Comparison of ENCODE assay signal across 19 cellular contexts in the genomic region with DNA sequence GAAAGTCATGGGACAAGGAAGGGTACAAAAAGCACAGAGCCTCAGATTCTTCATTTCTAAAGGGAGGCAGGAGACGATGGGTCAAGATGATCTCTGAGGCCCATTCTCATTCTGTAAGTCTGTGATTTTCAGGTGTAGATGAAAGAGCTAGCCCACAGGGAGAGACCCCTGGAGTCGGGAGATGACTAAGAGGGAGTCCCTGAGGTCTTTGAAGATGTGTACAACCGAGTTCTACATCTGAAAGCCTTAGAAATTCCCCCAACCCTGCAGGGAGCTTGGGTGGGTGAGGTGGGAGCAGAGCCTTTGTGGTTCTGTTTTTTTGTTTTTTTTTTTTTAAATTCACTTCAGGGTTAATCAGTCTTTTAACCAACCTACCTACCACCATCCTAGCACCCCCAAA. TPM values are rescaled to one million over a fixed set of nuclear protein-coding genes. Genes with fewer than 3 reads are reported as not detected.
A peak's percentile ranks its signal among the peaks of the same experiment; 100 is the strongest.
DNase-seq lines count a peak whose midpoint lies in the region; ATAC-seq and TF ChIP-seq lines count a peak whose summit lies in the region.
"Had no signal": no experiment of that assay in that cellular context is flagged by ENCODE, and none has a peak within 500 bp of the region (broad histone marks: within the 10 kb centered on the region; RNA-seq: fewer than 3 reads in every experiment).

No MANE protein-coding gene starts in this region.

- no peak overlapping the region for H2AFZ ChIP-seq in GM23338
- 0 out of 2 replicates have a peak overlapping the region, but pooled peaks have one; percentile 4 for H2AFZ ChIP-seq in OCI-LY3 (ENCODE audit: low read depth, low read length)

- H3K9ac ChIP-seq in OCI-LY3 (ENCODE audit: low read length): peak overlapping the region; percentile 45; the same call in 1 of the 2 replicates
- H3K9ac ChIP-seq: BLaER1 treated with 17β-estradiol and CSF1 and Interleukin-3, amounts not matched to agents 10 nM and 100 nM had no signal

- no peak for ATAC-seq in GM23338
- ATAC-seq: A549 had no signal

- no peaks in the 10 kb centered on the region for H3K9me3 Mint-ChIP-seq in GM23338
- no peaks in the 10 kb centered on the region for H3K9me3 Mint-ChIP-seq in nephron
- peaks cover 3% of the 10 kb centered on the region for H3K9me3 Mint-ChIP-seq in glutamatergic neuron (ENCODE audit: unreplicated experiment)
- H3K9me3 Mint-ChIP-seq: CD8-positive, alpha-beta memory T cell had no signal

- peaks cover 25% of the 10 kb centered on the region for H3F3A ChIP-seq in GM23338 (replicated peaks; ENCODE audit: low read depth)

- H3K9me2 ChIP-seq in GM23338 (ENCODE audit: insufficient read depth): no peaks in the 10 kb centered on the region

- H3K27me3 ChIP-seq in GM23338 (ENCODE audit: insufficient read depth) (peaks cover 80% of the 10 kb centered on the region), OCI-LY3 (ENCODE audit: low read depth, low read length) (no peaks in the 10 kb centered on the region)

- H3K4me2 ChIP-seq in GM23338: peak overlapping the region; percentile 88
- H3K4me2 ChIP-seq in OCI-LY3 (ENCODE audit: low read length): peak overlapping the region; percentile 98
- H3K4me2 ChIP-seq: A549 had no signal

- no peak overlapping the region for H3K27ac ChIP-seq in GM23338 (ENCODE audit: low read depth)
- peak overlapping the region; percentile 56 for H3K27ac ChIP-seq in OCI-LY3 (ENCODE audit: low read length)
- H3K27ac ChIP-seq: BLaER1 treated with 17β-estradiol and CSF1 and Interleukin-3, amounts not matched to agents 10 nM and 100 nM had no signal

- CTCF ChIA-PET in GM10248 (lab: Yijun Ruan, JAX): interaction anchor here (0.7 to 15.6 kb wide), 11 partner anchors 8 to 172 kb away, joined by 3 to 264 read pairs (median 5); a partner anchor contains a TSS

- H3K36me3 Mint-ChIP-seq in GM23338 (ENCODE audit: low read depth) (no peaks in the 10 kb centered on the region; the same call in 1 of the 3 replicates), nephron (ENCODE audit: low read depth) (no peaks in the 10 kb centered on the region), glutamatergic neuron (ENCODE audit: unreplicated experiment) (no peaks in the 10 kb centered on the region)
- H3K36me3 Mint-ChIP-seq: CD8-positive, alpha-beta memory T cell had no signal

- TF ChIP-seq CTCF in GM10248 (IDR thresholded peaks at IDR 0.05; ENCODE audit: control extremely low read depth, extremely low read depth, low read depth, missing control alignments) (no peak), GM23338 (conservative IDR thresholded peaks at IDR 0.05; ENCODE audit: low read depth in 2 of 2) (no peak), OCI-LY3 (IDR thresholded peaks at IDR 0.05; ENCODE audit: low read depth, low read length) (no peak), nephron (IDR thresholded peaks at IDR 0.05; ENCODE audit: unreplicated experiment in 3 of 3) (no peak), glutamatergic neuron (IDR thresholded peaks at IDR 0.05; ENCODE audit: partially characterized antibody, unreplicated experiment) (no peak)

- H3K27me3 Mint-ChIP-seq in GM23338 (ENCODE audit: insufficient read depth, low read depth, poor library complexity) (peaks cover 72% of the 10 kb centered on the region), nephron (ENCODE audit: low read depth) (peaks cover 79% of the 10 kb centered on the region), glutamatergic neuron (ENCODE audit: unreplicated experiment) (peaks cover 19% of the 10 kb centered on the region)

- H3K4me3 ChIP-seq in GM23338 (peak overlapping the region; percentile 55; the same call in 1 of the 2 replicates), OCI-LY3 (ENCODE audit: low read length) (peak overlapping the region; percentile 96)
- H3K4me3 ChIP-seq: A549; BLaER1 treated with 17β-estradiol and CSF1 and Interleukin-3, amounts not matched to agents 10 nM and 100 nM had no signal

- H3K27ac Mint-ChIP-seq in GM23338 (no peak overlapping the region), nephron (no peak overlapping the region), glutamatergic neuron (ENCODE audit: unreplicated experiment) (no peak overlapping the region)

- DNase-seq in GM10248 (ENCODE audit: extremely low spot score): peak; percentile 67
- no peak for DNase-seq in GM23338 (ENCODE audit: low spot score)
- no peak for DNase-seq in SW480 (ENCODE audit: low spot score)
- DNase-seq in glutamatergic neuron: no peak
- DNase-seq in T-helper 1 cell: no peak
- DNase-seq: CD8-positive, alpha-beta memory T cell; GF-D8; NCI-H1105 treated with DMSO at 0.1 percent for 48 hours; NCI-H1694 treated with DMSO at 0.1 percent for 48 hours; NCI-H2107; NCI-H2227 treated with DMSO at 0.1 percent for 48 hours; NCI-H524; Right ventricle myocardium superior had no signal

- H3K4me3 Mint-ChIP-seq in GM23338 (peak overlapping the region; percentile 11; the same call in 1 of the 3 replicates), nephron (peak overlapping the region in 2 of 3 experiments; percentile 26 to 45), glutamatergic neuron (ENCODE audit: unreplicated experiment) (no peak overlapping the region)

- no peaks in the 10 kb centered on the region for H3K9me3 ChIP-seq in OCI-LY3 (ENCODE audit: insufficient read depth, low read length)
- H3K9me3 ChIP-seq: A549 had no signal

- H3K4me1 ChIP-seq in GM23338 (ENCODE audit: insufficient read depth) (peaks cover 58% of the 10 kb centered on the region), OCI-LY3 (ENCODE audit: low read length) (peaks cover 59% of the 10 kb centered on the region)

- H3K79me2 ChIP-seq in GM23338 (replicated peaks; ENCODE audit: insufficient read depth) (no peaks in the 10 kb centered on the region), OCI-LY3 (ENCODE audit: low read length) (peaks cover 3% of the 10 kb centered on the region; the same call in 1 of the 2 replicates)

- H4K20me1 ChIP-seq in GM23338 (replicated peaks; ENCODE audit: insufficient read depth): peaks cover 12% of the 10 kb centered on the region; the same call in 1 of the 2 replicates
- H4K20me1 ChIP-seq in OCI-LY3 (ENCODE audit: insufficient read depth, low read length): no peaks in the 10 kb centered on the region

- POLR2A ChIA-PET in GM10248 (lab: Yijun Ruan, JAX): interaction anchor here (0.6 to 0.7 kb wide), 2 partner anchors 11 to 24 kb away, joined by 3 to 7 read pairs; a partner anchor contains a TSS

- H3K4me1 Mint-ChIP-seq in GM23338: peaks cover 67% of the 10 kb centered on the region
- peaks cover 20% of the 10 kb centered on the region for H3K4me1 Mint-ChIP-seq in nephron
- H3K4me1 Mint-ChIP-seq in glutamatergic neuron (ENCODE audit: low read depth, unreplicated experiment): peaks cover 3% of the 10 kb centered on the region

- H3K36me3 ChIP-seq in GM23338 (ENCODE audit: insufficient read depth): no peaks in the 10 kb centered on the region
- no peaks in the 10 kb centered on the region for H3K36me3 ChIP-seq in OCI-LY3 (replicated peaks; ENCODE audit: low read depth, low read length)
- H3K36me3 ChIP-seq: BLaER1 treated with 17β-estradiol and CSF1 and Interleukin-3, amounts not matched to agents 10 nM and 100 nM had no signal

TF ChIP-seq in GM23338, 12 proteins besides CTCF, POLR2A, EP300 and RAD21 (continues in another document):
- peak; percentile 37 for TF ChIP-seq EZH2 (IDR thresholded peaks at IDR 0.05; ENCODE audit: low read depth, unreplicated experiment)

RNA-seq across cellular contexts. Expression of a gene that starts 3.1 kb away (rescaled TPM):
- 0.50 TPM in 1 of 2 replicates, not detected in the other for total RNA-seq in GM23338 (2014; rRNA removed; shearing (Covaris generic))
- polyA plus RNA-seq in GM23338 (2016; fragmentation: Nextera tagmentation; extraction: Ambion mirVana): not detected in 2 replicates
- total RNA-seq in glutamatergic neuron (ENCODE audit: unreplicated experiment): not detected

RNA-seq across cellular contexts. Expression of a gene that starts 9.7 kb away (rescaled TPM):
- not detected in 2 replicates for total RNA-seq in GM23338 (2014; rRNA removed; shearing (Covaris generic))
- polyA plus RNA-seq in GM23338 (2016; fragmentation: Nextera tagmentation; extraction: Ambion mirVana): not detected in 2 replicates
- not detected for total RNA-seq in glutamatergic neuron (ENCODE audit: unreplicated experiment)
- total RNA-seq: CD8-positive, alpha-beta memory T cell; H4; HT-29; Right ventricle myocardium superior had no signal
- polyA plus RNA-seq: A549 had no signal

RNA-seq across cellular contexts. Expression of a gene that starts 11.2 kb away (rescaled TPM):
- total RNA-seq in GM23338 (2014; rRNA removed; shearing (Covaris generic)): 125 and 130 TPM in 2 replicates
- polyA plus RNA-seq in GM23338 (2016; fragmentation: Nextera tagmentation; extraction: Ambion mirVana): 53.9 and 57.0 TPM in 2 replicates
- total RNA-seq in glutamatergic neuron (ENCODE audit: unreplicated experiment): 162 TPM

RNA-seq across cellular contexts. Expression of a gene that starts 30.7 kb away (rescaled TPM):
- 0.04 and 0.10 TPM in 2 replicates for total RNA-seq in GM23338 (2014; rRNA removed; shearing (Covaris generic))
- 0.12 TPM in 1 of 2 replicates, not detected in the other for polyA plus RNA-seq in GM23338 (2016; fragmentation: Nextera tagmentation; extraction: Ambion mirVana)
- 6.4 TPM for total RNA-seq in glutamatergic neuron (ENCODE audit: unreplicated experiment)
- polyA plus RNA-seq: CD8-positive, alpha-beta memory T cell had no signal

RNA-seq across cellular contexts. Expression of a gene that starts 43.2 kb away (rescaled TPM):
- 29.5 and 45.0 TPM in 2 replicates for total RNA-seq in GM23338 (2014; rRNA removed; shearing (Covaris generic))
- polyA plus RNA-seq in GM23338 (2016; fragmentation: Nextera tagmentation; extraction: Ambion mirVana): 94.9 and 97.2 TPM in 2 replicates
- total RNA-seq in glutamatergic neuron (ENCODE audit: unreplicated experiment): 12.3 TPM
